10 cellular contexts compared by ENCODE assay signal in the genomic region with DNA sequence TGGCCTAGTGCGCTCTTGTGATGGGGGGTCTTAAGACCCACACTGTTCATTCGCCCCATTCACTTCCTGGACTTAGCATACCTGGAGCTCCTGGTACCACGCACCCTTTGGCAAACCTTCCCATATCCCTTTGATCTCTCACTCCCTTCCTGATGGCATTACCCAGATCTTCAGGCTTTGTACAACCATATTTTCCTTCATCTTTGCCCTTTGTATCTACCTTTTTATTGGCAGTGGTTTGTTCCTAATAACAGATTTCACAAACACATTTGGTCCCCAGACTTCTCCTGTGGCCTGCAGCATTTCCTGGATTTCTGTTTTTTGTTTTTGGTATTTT. TPM values are rescaled to one million over a fixed set of nuclear protein-coding genes. Genes with fewer than 3 reads are reported as not detected.
DNase-seq lines count a peak whose midpoint lies in the region; ATAC-seq, FAIRE-seq and TF ChIP-seq lines count a peak whose summit lies in the region.
"Had no signal": no experiment of that assay in that cellular context is flagged by ENCODE, and none has a peak within 500 bp of the region (broad histone marks: within the 10 kb centered on the region; RNA-seq: fewer than 3 reads in every experiment).

No MANE protein-coding gene starts in this region.

- peaks cover 44% of the 10 kb centered on the region for H3K4me1 Mint-ChIP-seq in osteocyte (ENCODE audit: unreplicated experiment)

- TF ChIP-seq POLR2A in GM12892 (IDR thresholded peaks at IDR 0.05; ENCODE audit: low read depth, low read length): no peak

- H3K27ac ChIP-seq in caudate nucleus (ENCODE audit: low read depth, low read length): peak overlapping the region; percentile 56
- H3K27ac ChIP-seq: C4-2B had no signal

- peak; percentile 46 for FAIRE-seq in GM12892 (lab: Jason Lieb, UNC)

- H3K9me3 Mint-ChIP-seq in osteocyte (ENCODE audit: unreplicated experiment): no peaks in the 10 kb centered on the region

- DNase-seq in GM12892 (ENCODE audit: insufficient read length): no peak
- DNase-seq in caudate nucleus (lab: John Stamatoyannopoulos, UW): no peak
- DNase-seq in osteocyte (ENCODE audit: extremely low spot score, unreplicated experiment): no peak
- DNase-seq in GDM1 (lab: John Stamatoyannopoulos, UW): no peak
- no peak for DNase-seq in HUDEP-2 (lab: John Stamatoyannopoulos, UW; ENCODE audit: unreplicated experiment in 76 of 76)
- DNase-seq: activated CD4-positive, alpha-beta T cell treated with anti-CD3 and anti-CD28 coated beads for 1 hour; NCI-H187; stimulated activated CD4-positive, alpha-beta T cell treated with anti-CD3 and anti-CD28 coated beads, Interleukin-2, amount 100 ng/mL, for 24 hours had no signal

- peaks cover 5% of the 10 kb centered on the region for H3K27me3 Mint-ChIP-seq in osteocyte (ENCODE audit: unreplicated experiment)

- no peak for TF ChIP-seq CTCF in osteocyte (IDR thresholded peaks at IDR 0.05)

- H3K27ac Mint-ChIP-seq in osteocyte (ENCODE audit: unreplicated experiment): peak overlapping the region; percentile 97

- no peak for ATAC-seq in HG03097 (IDR thresholded peaks at IDR 0.05; ENCODE audit: low FRiP score, unreplicated experiment)

- H3K4me3 Mint-ChIP-seq in osteocyte (ENCODE audit: unreplicated experiment): peak overlapping the region; percentile 15

- no peaks in the 10 kb centered on the region for H3K36me3 Mint-ChIP-seq in osteocyte (ENCODE audit: unreplicated experiment)

RNA-seq across cellular contexts. Expression of gene IFITM3, which starts 16.0 kb away (rescaled TPM):
- 1.7 TPM for polyA plus RNA-seq in GM12892 (2012; ENCODE audit: missing spikeins)
- total RNA-seq in osteocyte: 1,725 and 1,814 TPM in 2 replicates

RNA-seq across cellular contexts. Expression of gene IFITM1, which starts 22.8 kb away (rescaled TPM):
- 237 TPM for polyA plus RNA-seq in GM12892 (2012; ENCODE audit: missing spikeins)
- total RNA-seq in osteocyte: 352 and 355 TPM in 2 replicates

RNA-seq across cellular contexts. Expression of gene IFITM2, which starts 29.0 kb away (rescaled TPM):
- 157 TPM for polyA plus RNA-seq in GM12892 (2012; ENCODE audit: missing spikeins)
- total RNA-seq in osteocyte: 671 and 698 TPM in 2 replicates

RNA-seq across cellular contexts. Expression of gene B4GALNT4, which starts 32.7 kb away (rescaled TPM):
- not detected for polyA plus RNA-seq in GM12892 (2012; ENCODE audit: missing spikeins)
- total RNA-seq in osteocyte: 61.0 and 63.3 TPM in 2 replicates

RNA-seq across cellular contexts. Expression of gene IFITM5, which starts 37.3 kb away (rescaled TPM):
- polyA plus RNA-seq in GM12892 (2012; ENCODE audit: missing spikeins): not detected
- total RNA-seq in osteocyte: not detected in 2 replicates
